ENCODE assay signal across 1 cellular context in genomic region chr1:53948291-53948690, GRCh38.
TF ChIP-seq lines count a peak whose summit lies in the region.

No MANE protein-coding gene starts in this region.

TF ChIP-seq in IMR-90, 13 proteins besides CTCF, POLR2A, EP300 and RAD21:
- TF ChIP-seq, protein P1, sequence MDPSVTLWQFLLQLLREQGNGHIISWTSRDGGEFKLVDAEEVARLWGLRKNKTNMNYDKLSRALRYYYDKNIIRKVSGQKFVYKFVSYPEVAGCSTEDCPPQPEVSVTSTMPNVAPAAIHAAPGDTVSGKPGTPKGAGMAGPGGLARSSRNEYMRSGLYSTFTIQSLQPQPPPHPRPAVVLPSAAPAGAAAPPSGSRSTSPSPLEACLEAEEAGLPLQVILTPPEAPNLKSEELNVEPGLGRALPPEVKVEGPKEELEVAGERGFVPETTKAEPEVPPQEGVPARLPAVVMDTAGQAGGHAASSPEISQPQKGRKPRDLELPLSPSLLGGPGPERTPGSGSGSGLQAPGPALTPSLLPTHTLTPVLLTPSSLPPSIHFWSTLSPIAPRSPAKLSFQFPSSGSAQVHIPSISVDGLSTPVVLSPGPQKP (IDR thresholded peaks at IDR 0.05; ENCODE audit: borderline replicate concordance, low read depth, low read length) = no peak
- TF ChIP-seq NFE2L2 (IDR thresholded peaks at IDR 0.05; ENCODE audit: low read depth, low read length) = no peak
